In the genomic region with DNA sequence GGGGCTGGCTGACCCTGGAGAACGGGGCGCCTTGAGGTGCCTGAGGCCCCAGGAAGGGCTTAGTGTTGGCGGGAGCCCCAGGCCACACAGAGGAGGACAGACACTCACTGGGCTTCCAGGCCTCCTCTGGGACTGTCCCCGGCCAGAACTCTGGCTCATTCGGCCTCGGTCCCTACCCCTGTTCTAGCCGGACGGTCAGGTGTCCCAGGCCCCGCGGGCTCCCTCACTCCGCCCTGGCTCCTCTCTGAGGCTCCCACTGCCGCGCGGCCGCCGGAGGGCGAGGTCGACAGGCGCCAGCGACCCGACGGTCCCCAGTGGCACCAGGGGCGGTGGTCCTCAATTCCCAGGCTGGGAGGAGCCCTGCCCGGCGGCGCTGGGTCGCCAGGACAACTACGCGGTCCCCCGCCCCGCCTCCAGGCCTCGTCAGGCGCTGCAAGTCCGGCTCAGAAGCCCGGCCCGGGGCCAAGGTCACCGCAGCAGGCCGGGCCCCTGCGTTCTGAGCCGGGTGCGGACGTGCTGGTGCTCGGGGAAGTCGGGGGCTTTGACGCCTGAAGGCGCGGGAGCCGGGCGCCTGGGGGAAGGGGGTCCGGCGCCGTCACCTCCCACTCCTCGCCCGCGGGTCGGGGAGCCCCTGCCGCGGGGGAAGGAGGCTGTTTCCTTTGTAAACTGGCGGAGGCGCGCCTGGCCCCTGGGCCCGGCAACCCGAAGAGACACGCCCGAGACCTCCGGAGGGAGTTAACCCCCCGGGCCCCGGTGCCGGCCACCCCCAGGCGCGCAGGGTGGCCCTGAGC, we compare ENCODE assay signal across 8 cellular contexts. TPM values are rescaled to one million over a fixed set of nuclear protein-coding genes. Genes with fewer than 3 reads are reported as not detected.
DNase-seq lines count a peak whose midpoint lies in the region; ATAC-seq and TF ChIP-seq lines count a peak whose summit lies in the region.

No MANE protein-coding gene starts in this region.

- peak overlapping the region; percentile 96 to 98 for H3K27ac ChIP-seq in uterus

- peaks cover 0 to 20% of the 10 kb centered on the region in 2 donors for H3K4me1 ChIP-seq in uterus

- H3K9me3 Mint-ChIP-seq in mesothelial cell of epicardium: peaks cover 9% of the 10 kb centered on the region

- TF ChIP-seq POLR2A in uterus (IDR thresholded peaks at IDR 0.05): peak in 1 of 2 donors; percentile 56

- H3K4me3 ChIP-seq in LNCaP clone FGC (ENCODE audit: low read depth, low read length) (peak overlapping the region; percentile 51), uterus (peak overlapping the region; percentile 36 to 84)

- no peaks in the 10 kb centered on the region for H3K36me3 ChIP-seq in uterus

- H3K4me3 Mint-ChIP-seq in mesothelial cell of epicardium: peak overlapping the region; percentile 4

- H3K27ac Mint-ChIP-seq in mesothelial cell of epicardium: no peak overlapping the region

- no peak for TF ChIP-seq CTCF in LNCaP clone FGC (IDR thresholded peaks at IDR 0.05; ENCODE audit: control insufficient read depth, extremely low read depth, insufficient read depth)
- no peak for TF ChIP-seq CTCF in mesothelial cell of epicardium (IDR thresholded peaks at IDR 0.05; ENCODE audit: unreplicated experiment)
- TF ChIP-seq CTCF in uterus (IDR thresholded peaks at IDR 0.05): peak in 1 of 4 experiments; percentile 29

- DNase-seq in LNCaP clone FGC (ENCODE audit: low read depth): no peak
- peak; percentile 34 for DNase-seq in effector CD8-positive, alpha-beta T cell (lab: John Stamatoyannopoulos, UW)
- DNase-seq in mesothelial cell of epicardium (ENCODE audit: low spot score in 2 of 2, unreplicated experiment in 2 of 2): no peak
- DNase-seq in uterus: peak; percentile 67 to 72
- DNase-seq in NCI-H187 (lab: John Stamatoyannopoulos, UW): no peak
- DNase-seq in activated naive CD4-positive, alpha-beta T cell treated with Interleukin-2 at 50 U/mL for 16 hours: no peak

- ATAC-seq in GM21367 (IDR thresholded peaks at IDR 0.05; ENCODE audit: unreplicated experiment): peak; percentile 3
- no peak for ATAC-seq in GM21723 (IDR thresholded peaks at IDR 0.05; ENCODE audit: unreplicated experiment)

- no peaks in the 10 kb centered on the region for H3K9me3 ChIP-seq in uterus

- H3K36me3 Mint-ChIP-seq in mesothelial cell of epicardium: no peaks in the 10 kb centered on the region

- intact Hi-C loops in uterus (cut with DNase I; ENCODE audit: low total_unique reads): no loop called here

- no peaks in the 10 kb centered on the region for H3K27me3 ChIP-seq in uterus

- peaks cover 33% of the 10 kb centered on the region for H3K4me1 Mint-ChIP-seq in mesothelial cell of epicardium

- H3K27me3 Mint-ChIP-seq in mesothelial cell of epicardium (ENCODE audit: low read depth): no peaks in the 10 kb centered on the region

RNA-seq across cellular contexts. Expression of gene PWWP2B, which starts 1.1 kb away (rescaled TPM):
- total RNA-seq in mesothelial cell of epicardium (23.9 to 24.7 TPM (median 24.2 TPM) in 3 replicates), uterus (10 to 100 TPM in 2 of 4 donors, 1 to 10 TPM in 1, under 1 TPM in 1; 0.29 to 27.6 (median 8.3) TPM)

Comparison
In these comparisons a context has a peak if more than half of its experiments do, and no peak if none do; other contexts are left out.
1. DNase-seq: peak in effector CD8-positive, alpha-beta T cell (single experiment) and uterus (2 of 2); none in LNCaP clone FGC (single experiment), mesothelial cell of epicardium (0 of 2), NCI-H187 (0 of 2) and activated naive CD4-positive, alpha-beta T cell treated with Interleukin-2 at 50 U/mL for 16 hours (single experiment).